ENCODE assay signal across 1 cellular context in the genomic region with DNA sequence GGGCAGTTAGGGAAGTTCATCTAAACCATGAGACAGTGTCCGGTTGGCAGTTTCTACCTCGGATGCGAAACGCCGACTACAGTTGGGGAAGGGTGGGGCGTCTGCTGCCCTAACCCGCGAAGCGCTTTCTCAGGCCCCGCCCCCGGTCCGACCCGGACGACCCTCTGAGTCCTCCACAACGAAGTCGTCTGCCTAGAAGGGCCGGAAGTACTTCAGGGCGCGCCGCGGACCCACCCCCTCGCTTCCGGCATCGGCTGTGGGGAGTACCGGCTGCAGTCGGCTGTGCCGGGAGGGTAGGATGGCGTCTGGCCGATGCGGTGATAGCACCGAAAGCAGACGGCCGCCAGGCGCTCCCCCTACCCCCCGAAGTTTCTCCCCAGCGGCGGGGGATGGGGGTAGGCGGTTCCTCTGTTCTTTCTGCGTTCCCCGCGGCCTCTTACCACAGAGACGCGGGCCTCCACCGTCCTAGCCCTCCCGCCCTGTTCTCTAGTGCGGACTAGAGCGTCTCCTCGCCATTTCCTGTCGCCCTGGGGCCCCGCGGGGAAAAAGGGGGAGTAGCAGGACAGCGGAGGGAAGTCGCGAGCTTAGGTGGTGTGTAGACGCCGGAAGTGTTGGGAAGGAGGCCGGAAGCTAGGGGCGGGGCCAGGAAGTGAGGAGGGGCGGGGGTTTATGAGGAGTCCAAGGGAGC.
TF ChIP-seq lines count a peak whose summit lies in the region.

A gene (plus strand): TSS at position 241 of the 688 bp plus-strand sequence. CDS start 719 bp downstream, outside the sequence.

TF ChIP-seq in K562, 482 proteins besides CTCF, POLR2A, EP300 and RAD21 (continued from another document and continues in another):
- TF ChIP-seq, protein P1, sequence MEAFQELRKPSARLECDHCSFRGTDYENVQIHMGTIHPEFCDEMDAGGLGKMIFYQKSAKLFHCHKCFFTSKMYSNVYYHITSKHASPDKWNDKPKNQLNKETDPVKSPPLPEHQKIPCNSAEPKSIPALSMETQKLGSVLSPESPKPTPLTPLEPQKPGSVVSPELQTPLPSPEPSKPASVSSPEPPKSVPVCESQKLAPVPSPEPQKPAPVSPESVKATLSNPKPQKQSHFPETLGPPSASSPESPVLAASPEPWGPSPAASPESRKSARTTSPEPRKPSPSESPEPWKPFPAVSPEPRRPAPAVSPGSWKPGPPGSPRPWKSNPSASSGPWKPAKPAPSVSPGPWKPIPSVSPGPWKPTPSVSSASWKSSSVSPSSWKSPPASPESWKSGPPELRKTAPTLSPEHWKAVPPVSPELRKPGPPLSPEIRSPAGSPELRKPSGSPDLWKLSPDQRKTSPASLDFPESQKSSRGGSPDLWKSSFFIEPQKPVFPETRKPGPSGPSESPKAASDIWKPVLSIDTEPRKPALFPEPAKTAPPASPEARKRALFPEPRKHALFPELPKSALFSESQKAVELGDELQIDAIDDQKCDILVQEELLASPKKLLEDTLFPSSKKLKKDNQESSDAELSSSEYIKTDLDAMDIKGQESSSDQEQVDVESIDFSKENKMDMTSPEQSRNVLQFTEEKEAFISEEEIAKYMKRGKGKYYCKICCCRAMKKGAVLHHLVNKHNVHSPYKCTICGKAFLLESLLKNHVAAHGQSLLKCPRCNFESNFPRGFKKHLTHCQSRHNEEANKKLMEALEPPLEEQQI (IDR thresholded peaks at IDR 0.05) = no peak
- TF ChIP-seq, protein P2, sequence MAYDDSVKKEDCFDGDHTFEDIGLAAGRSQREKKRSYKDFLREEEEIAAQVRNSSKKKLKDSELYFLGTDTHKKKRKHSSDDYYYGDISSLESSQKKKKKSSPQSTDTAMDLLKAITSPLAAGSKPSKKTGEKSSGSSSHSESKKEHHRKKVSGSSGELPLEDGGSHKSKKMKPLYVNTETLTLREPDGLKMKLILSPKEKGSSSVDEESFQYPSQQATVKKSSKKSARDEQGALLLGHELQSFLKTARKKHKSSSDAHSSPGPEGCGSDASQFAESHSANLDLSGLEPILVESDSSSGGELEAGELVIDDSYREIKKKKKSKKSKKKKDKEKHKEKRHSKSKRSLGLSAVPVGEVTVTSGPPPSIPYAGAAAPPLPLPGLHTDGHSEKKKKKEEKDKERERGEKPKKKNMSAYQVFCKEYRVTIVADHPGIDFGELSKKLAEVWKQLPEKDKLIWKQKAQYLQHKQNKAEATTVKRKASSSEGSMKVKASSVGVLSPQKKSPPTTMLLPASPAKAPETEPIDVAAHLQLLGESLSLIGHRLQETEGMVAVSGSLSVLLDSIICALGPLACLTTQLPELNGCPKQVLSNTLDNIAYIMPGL (CRISPR knock-in tag; IDR thresholded peaks at IDR 0.05) = no peak; the same call in 1 of the 2 replicates
- TF ChIP-seq SMAD4 (CRISPR knock-in tag; conservative IDR thresholded peaks at IDR 0.05) = peak; percentile 93
- TF ChIP-seq, protein P3, sequence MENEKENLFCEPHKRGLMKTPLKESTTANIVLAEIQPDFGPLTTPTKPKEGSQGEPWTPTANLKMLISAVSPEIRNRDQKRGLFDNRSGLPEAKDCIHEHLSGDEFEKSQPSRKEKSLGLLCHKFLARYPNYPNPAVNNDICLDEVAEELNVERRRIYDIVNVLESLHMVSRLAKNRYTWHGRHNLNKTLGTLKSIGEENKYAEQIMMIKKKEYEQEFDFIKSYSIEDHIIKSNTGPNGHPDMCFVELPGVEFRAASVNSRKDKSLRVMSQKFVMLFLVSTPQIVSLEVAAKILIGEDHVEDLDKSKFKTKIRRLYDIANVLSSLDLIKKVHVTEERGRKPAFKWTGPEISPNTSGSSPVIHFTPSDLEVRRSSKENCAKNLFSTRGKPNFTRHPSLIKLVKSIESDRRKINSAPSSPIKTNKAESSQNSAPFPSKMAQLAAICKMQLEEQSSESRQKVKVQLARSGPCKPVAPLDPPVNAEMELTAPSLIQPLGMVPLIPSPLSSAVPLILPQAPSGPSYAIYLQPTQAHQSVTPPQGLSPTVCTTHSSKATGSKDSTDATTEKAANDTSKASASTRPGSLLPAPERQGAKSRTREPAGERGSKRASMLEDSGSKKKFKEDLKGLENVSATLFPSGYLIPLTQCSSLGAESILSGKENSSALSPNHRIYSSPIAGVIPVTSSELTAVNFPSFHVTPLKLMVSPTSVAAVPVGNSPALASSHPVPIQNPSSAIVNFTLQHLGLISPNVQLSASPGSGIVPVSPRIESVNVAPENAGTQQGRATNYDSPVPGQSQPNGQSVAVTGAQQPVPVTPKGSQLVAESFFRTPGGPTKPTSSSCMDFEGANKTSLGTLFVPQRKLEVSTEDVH (IDR thresholded peaks at IDR 0.05; ENCODE audit: low read depth, partially characterized antibody) = peak; percentile 91
- peak; percentile 70 for TF ChIP-seq EGR1 (conservative IDR thresholded peaks at IDR 0.05)
- TF ChIP-seq ZKSCAN1 (IDR thresholded peaks at IDR 0.05; ENCODE audit: low read depth, low read length) = 0 out of 2 replicates have a peak, but pooled peaks have one; percentile 53
- TF ChIP-seq TCF7 (IDR thresholded peaks at IDR 0.05; ENCODE audit: borderline replicate concordance) = no peak
- TF ChIP-seq, protein P4, sequence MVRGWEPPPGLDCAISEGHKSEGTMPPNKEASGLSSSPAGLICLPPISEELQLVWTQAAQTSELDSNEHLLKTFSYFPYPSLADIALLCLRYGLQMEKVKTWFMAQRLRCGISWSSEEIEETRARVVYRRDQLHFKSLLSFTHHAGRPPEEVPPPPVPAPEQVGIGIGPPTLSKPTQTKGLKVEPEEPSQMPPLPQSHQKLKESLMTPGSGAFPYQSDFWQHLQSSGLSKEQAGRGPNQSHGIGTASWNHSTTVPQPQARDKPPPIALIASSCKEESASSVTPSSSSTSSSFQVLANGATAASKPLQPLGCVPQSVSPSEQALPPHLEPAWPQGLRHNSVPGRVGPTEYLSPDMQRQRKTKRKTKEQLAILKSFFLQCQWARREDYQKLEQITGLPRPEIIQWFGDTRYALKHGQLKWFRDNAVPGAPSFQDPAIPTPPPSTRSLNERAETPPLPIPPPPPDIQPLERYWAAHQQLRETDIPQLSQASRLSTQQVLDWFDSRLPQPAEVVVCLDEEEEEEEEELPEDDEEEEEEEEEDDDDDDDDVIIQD (CRISPR knock-in tag; IDR thresholded peaks at IDR 0.05) = no peak
- no peak for TF ChIP-seq DNMT1 (IDR thresholded peaks at IDR 0.05)
- no peak for TF ChIP-seq ZNF668 (CRISPR knock-in tag; IDR thresholded peaks at IDR 0.05)
- no peak for TF ChIP-seq PHB (CRISPR knock-in tag; IDR thresholded peaks at IDR 0.05)
- TF ChIP-seq HDAC3 (IDR thresholded peaks at IDR 0.05; ENCODE audit: borderline replicate concordance, partially characterized antibody) = peak; percentile 76
- TF ChIP-seq ZNF217 (CRISPR knock-in tag; IDR thresholded peaks at IDR 0.05) = no peak
- no peak for TF ChIP-seq RBM34 (IDR thresholded peaks at IDR 0.05; ENCODE audit: borderline replicate concordance, insufficient read depth, low read length)
- TF ChIP-seq ZBED1 (IDR thresholded peaks at IDR 0.05) = no peak; the same call in 1 of the 2 replicates
- TF ChIP-seq, protein P5, sequence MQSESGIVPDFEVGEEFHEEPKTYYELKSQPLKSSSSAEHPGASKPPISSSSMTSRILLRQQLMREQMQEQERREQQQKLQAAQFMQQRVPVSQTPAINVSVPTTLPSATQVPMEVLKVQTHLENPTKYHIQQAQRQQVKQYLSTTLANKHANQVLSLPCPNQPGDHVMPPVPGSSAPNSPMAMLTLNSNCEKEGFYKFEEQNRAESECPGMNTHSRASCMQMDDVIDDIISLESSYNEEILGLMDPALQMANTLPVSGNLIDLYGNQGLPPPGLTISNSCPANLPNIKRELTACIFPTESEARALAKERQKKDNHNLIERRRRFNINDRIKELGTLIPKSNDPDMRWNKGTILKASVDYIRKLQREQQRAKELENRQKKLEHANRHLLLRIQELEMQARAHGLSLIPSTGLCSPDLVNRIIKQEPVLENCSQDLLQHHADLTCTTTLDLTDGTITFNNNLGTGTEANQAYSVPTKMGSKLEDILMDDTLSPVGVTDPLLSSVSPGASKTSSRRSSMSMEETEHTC (IDR thresholded peaks at IDR 0.05) = peak; percentile 39; the same call in 1 of the 2 replicates
- TF ChIP-seq ZBTB1 (CRISPR knock-in tag; IDR thresholded peaks at IDR 0.05; ENCODE audit: borderline replicate concordance, low read depth) = no peak
- 0 out of 2 replicates have a peak, but pooled peaks have one; percentile 10 for TF ChIP-seq OTX1 (CRISPR knock-in tag; IDR thresholded peaks at IDR 0.05)
- TF ChIP-seq, protein P6, sequence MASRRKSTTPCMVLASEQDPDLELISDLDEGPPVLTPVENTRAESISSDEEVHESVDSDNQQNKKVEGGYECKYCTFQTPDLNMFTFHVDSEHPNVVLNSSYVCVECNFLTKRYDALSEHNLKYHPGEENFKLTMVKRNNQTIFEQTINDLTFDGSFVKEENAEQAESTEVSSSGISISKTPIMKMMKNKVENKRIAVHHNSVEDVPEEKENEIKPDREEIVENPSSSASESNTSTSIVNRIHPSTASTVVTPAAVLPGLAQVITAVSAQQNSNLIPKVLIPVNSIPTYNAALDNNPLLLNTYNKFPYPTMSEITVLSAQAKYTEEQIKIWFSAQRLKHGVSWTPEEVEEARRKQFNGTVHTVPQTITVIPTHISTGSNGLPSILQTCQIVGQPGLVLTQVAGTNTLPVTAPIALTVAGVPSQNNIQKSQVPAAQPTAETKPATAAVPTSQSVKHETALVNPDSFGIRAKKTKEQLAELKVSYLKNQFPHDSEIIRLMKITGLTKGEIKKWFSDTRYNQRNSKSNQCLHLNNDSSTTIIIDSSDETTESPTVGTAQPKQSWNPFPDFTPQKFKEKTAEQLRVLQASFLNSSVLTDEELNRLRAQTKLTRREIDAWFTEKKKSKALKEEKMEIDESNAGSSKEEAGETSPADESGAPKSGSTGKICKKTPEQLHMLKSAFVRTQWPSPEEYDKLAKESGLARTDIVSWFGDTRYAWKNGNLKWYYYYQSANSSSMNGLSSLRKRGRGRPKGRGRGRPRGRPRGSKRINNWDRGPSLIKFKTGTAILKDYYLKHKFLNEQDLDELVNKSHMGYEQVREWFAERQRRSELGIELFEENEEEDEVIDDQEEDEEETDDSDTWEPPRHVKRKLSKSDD (conservative IDR thresholded peaks at IDR 0.05; ENCODE audit: low read length) = no peak
- TF ChIP-seq, protein P7, sequence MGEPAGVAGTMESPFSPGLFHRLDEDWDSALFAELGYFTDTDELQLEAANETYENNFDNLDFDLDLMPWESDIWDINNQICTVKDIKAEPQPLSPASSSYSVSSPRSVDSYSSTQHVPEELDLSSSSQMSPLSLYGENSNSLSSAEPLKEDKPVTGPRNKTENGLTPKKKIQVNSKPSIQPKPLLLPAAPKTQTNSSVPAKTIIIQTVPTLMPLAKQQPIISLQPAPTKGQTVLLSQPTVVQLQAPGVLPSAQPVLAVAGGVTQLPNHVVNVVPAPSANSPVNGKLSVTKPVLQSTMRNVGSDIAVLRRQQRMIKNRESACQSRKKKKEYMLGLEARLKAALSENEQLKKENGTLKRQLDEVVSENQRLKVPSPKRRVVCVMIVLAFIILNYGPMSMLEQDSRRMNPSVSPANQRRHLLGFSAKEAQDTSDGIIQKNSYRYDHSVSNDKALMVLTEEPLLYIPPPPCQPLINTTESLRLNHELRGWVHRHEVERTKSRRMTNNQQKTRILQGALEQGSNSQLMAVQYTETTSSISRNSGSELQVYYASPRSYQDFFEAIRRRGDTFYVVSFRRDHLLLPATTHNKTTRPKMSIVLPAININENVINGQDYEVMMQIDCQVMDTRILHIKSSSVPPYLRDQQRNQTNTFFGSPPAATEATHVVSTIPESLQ (CRISPR knock-in tag; IDR thresholded peaks at IDR 0.05) = no peak
- no peak; the same call in 1 of the 2 replicates for TF ChIP-seq NCOA1 (IDR thresholded peaks at IDR 0.05; ENCODE audit: low read depth)
- TF ChIP-seq, protein P8, sequence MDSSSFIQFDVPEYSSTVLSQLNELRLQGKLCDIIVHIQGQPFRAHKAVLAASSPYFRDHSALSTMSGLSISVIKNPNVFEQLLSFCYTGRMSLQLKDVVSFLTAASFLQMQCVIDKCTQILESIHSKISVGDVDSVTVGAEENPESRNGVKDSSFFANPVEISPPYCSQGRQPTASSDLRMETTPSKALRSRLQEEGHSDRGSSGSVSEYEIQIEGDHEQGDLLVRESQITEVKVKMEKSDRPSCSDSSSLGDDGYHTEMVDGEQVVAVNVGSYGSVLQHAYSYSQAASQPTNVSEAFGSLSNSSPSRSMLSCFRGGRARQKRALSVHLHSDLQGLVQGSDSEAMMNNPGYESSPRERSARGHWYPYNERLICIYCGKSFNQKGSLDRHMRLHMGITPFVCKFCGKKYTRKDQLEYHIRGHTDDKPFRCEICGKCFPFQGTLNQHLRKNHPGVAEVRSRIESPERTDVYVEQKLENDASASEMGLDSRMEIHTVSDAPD (CRISPR knock-in tag; IDR thresholded peaks at IDR 0.05) = no peak
- no peak for TF ChIP-seq ZNF699 (CRISPR knock-in tag; IDR thresholded peaks at IDR 0.05; ENCODE audit: insufficient replicate concordance)
- peak; percentile 96 for TF ChIP-seq POLR2G (IDR thresholded peaks at IDR 0.05; ENCODE audit: low read depth, low read length)
- TF ChIP-seq, protein P9, sequence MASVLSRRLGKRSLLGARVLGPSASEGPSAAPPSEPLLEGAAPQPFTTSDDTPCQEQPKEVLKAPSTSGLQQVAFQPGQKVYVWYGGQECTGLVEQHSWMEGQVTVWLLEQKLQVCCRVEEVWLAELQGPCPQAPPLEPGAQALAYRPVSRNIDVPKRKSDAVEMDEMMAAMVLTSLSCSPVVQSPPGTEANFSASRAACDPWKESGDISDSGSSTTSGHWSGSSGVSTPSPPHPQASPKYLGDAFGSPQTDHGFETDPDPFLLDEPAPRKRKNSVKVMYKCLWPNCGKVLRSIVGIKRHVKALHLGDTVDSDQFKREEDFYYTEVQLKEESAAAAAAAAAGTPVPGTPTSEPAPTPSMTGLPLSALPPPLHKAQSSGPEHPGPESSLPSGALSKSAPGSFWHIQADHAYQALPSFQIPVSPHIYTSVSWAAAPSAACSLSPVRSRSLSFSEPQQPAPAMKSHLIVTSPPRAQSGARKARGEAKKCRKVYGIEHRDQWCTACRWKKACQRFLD (CRISPR knock-in tag; IDR thresholded peaks at IDR 0.05) = no peak
- peak; percentile 49; the same call in 1 of the 2 replicates for TF ChIP-seq ZNF311 (CRISPR knock-in tag; IDR thresholded peaks at IDR 0.05)
- TF ChIP-seq ETV5 (CRISPR knock-in tag; IDR thresholded peaks at IDR 0.05; ENCODE audit: low read depth) = peak; percentile 98
- peak; percentile 80; the same call in 1 of the 2 replicates for TF ChIP-seq PML (IDR thresholded peaks at IDR 0.05; ENCODE audit: low read length)
- TF ChIP-seq, protein P10, sequence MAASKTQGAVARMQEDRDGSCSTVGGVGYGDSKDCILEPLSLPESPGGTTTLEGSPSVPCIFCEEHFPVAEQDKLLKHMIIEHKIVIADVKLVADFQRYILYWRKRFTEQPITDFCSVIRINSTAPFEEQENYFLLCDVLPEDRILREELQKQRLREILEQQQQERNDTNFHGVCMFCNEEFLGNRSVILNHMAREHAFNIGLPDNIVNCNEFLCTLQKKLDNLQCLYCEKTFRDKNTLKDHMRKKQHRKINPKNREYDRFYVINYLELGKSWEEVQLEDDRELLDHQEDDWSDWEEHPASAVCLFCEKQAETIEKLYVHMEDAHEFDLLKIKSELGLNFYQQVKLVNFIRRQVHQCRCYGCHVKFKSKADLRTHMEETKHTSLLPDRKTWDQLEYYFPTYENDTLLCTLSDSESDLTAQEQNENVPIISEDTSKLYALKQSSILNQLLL (CRISPR knock-in tag; IDR thresholded peaks at IDR 0.05; ENCODE audit: borderline replicate concordance) = no peak
- no peak for TF ChIP-seq TARDBP (IDR thresholded peaks at IDR 0.05)
- TF ChIP-seq PHF21A (IDR thresholded peaks at IDR 0.05; ENCODE audit: borderline replicate concordance, low read depth) = no peak
- TF ChIP-seq ILK (tag; IDR thresholded peaks at IDR 0.05; ENCODE audit: borderline replicate concordance, low read depth) = no peak
- no peak for TF ChIP-seq ZNF134 (CRISPR knock-in tag; conservative IDR thresholded peaks at IDR 0.05)
- no peak; the same call in 1 of the 2 replicates for TF ChIP-seq SREBF1 (IDR thresholded peaks at IDR 0.05; ENCODE audit: borderline replicate concordance, low read depth, low read length)
- TF ChIP-seq ELF2 (CRISPR knock-in tag; IDR thresholded peaks at IDR 0.05) = peak; percentile 89
- no peak for TF ChIP-seq DMBX1 (CRISPR knock-in tag; IDR thresholded peaks at IDR 0.05; ENCODE audit: borderline replicate concordance)
